ENCODE assay signal across 27 cellular contexts in the genomic region with DNA sequence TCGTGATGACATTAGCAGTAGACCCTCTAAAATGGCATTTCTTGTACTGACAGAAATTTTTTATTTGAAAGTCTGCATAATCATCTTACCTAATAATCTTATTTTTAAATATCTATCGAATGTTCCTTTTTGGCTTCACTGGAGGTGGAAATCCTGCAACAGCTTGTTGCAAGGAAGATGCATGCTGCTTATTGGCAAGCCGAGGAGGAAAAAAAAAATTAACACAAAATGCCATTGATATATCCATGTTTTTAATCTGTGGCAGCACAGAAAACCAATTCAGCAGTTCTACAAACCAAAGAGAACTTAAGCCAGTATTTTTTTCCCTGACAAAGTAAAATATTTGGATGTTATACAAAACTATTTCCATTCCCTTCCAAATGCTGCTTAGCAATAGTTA.
DNase-seq lines count a peak whose midpoint lies in the region; ATAC-seq, FAIRE-seq and TF ChIP-seq lines count a peak whose summit lies in the region.
"Had no signal": no experiment of that assay in that cellular context is flagged by ENCODE, and none has a peak within 500 bp of the region (broad histone marks: within the 10 kb centered on the region; RNA-seq: fewer than 3 reads in every experiment).

No MANE protein-coding gene starts in this region.

- H4K20me1 ChIP-seq in GM23338 (replicated peaks; ENCODE audit: insufficient read depth) (no peaks in the 10 kb centered on the region), astrocyte (ENCODE audit: insufficient read depth, low read length) (peaks cover 8% of the 10 kb centered on the region)

- FAIRE-seq in astrocyte (lab: Jason Lieb, UNC): no peak
- FAIRE-seq: A549, D721Med, GM12891, GM18507 had no signal

- H3K4me2 ChIP-seq in GM23338 (0 out of 2 replicates have a peak overlapping the region, but pooled peaks have one; percentile 45), astrocyte (ENCODE audit: low read length) (no peak overlapping the region)
- H3K4me2 ChIP-seq: A549 had no signal

- intact Hi-C loops in left cardiac atrium (cut with DNase I): no loop called here
- intact Hi-C loops in posterior cingulate gyrus (cut with DNase I): no loop called here

- no peaks in the 10 kb centered on the region for H3K9me3 ChIP-seq in astrocyte (ENCODE audit: insufficient read depth, low read depth, low read length)
- H3K9me3 ChIP-seq: A549, BE2C had no signal

- H3K4me1 ChIP-seq in GM23338 (ENCODE audit: insufficient read depth) (peaks cover 31% of the 10 kb centered on the region), astrocyte (ENCODE audit: insufficient read depth, low read length) (peaks cover 6% of the 10 kb centered on the region), foreskin keratinocyte (no peaks in the 10 kb centered on the region)

- H3K4me3 ChIP-seq in GM23338: no peak overlapping the region
- no peak overlapping the region for H3K4me3 ChIP-seq in astrocyte (ENCODE audit: insufficient read depth, low read depth, low read length)
- H3K4me3 ChIP-seq: A549; BLaER1 treated with 17β-estradiol and CSF1 and Interleukin-3, amounts not matched to agents 10 nM and 100 nM; GM23248 had no signal

- no peak overlapping the region for H2AFZ ChIP-seq in GM23338
- no peak overlapping the region for H2AFZ ChIP-seq in astrocyte (ENCODE audit: low read depth, low read length)
- H2AFZ ChIP-seq: GM23248 had no signal

- no peaks in the 10 kb centered on the region for H3F3A ChIP-seq in GM23338 (replicated peaks; ENCODE audit: low read depth)

- peaks cover 77% of the 10 kb centered on the region for H3K4me1 Mint-ChIP-seq in GM23338
- H3K4me1 Mint-ChIP-seq in astrocyte (ENCODE audit: low read depth, unreplicated experiment): peaks cover 32% of the 10 kb centered on the region
- H3K4me1 Mint-ChIP-seq in nephron: peaks cover 54% of the 10 kb centered on the region

- TF ChIP-seq CTCF in GM23338 (conservative IDR thresholded peaks at IDR 0.05; ENCODE audit: low read depth in 2 of 2) (no peak), astrocyte (IDR thresholded peaks at IDR 0.05; ENCODE audit: insufficient read depth, low read depth, low read length) (no peak), nephron (IDR thresholded peaks at IDR 0.05; ENCODE audit: unreplicated experiment in 3 of 3) (no peak), foreskin keratinocyte (conservative IDR thresholded peaks at IDR 0.05) (no peak)

- peak overlapping the region; percentile 63; the same call in 1 of the 2 replicates for H3K27ac Mint-ChIP-seq in GM23338
- peak overlapping the region; percentile 8 for H3K27ac Mint-ChIP-seq in astrocyte (ENCODE audit: unreplicated experiment)
- H3K27ac Mint-ChIP-seq in nephron: peak overlapping the region in 2 of 3 experiments; percentile 50 to 73
- H3K27ac Mint-ChIP-seq: CD4-positive, alpha-beta T cell had no signal

- H3K36me3 Mint-ChIP-seq in GM23338 (ENCODE audit: low read depth) (no peaks in the 10 kb centered on the region), astrocyte (ENCODE audit: low read depth, unreplicated experiment) (peaks cover 16% of the 10 kb centered on the region), nephron (ENCODE audit: low read depth) (peaks cover 42% of the 10 kb centered on the region)

- H3K27me3 Mint-ChIP-seq in GM23338 (ENCODE audit: insufficient read depth, low read depth, poor library complexity) (peaks cover 3% of the 10 kb centered on the region), astrocyte (ENCODE audit: low read depth, unreplicated experiment) (no peaks in the 10 kb centered on the region), nephron (ENCODE audit: low read depth) (no peaks in the 10 kb centered on the region)
- H3K27me3 Mint-ChIP-seq: CD4-positive, alpha-beta T cell; CD8-positive, alpha-beta memory T cell had no signal

- peaks cover 10% of the 10 kb centered on the region; the same call in 1 of the 2 replicates for H3K79me2 ChIP-seq in GM23338 (replicated peaks; ENCODE audit: insufficient read depth)
- peaks cover 8% of the 10 kb centered on the region for H3K79me2 ChIP-seq in astrocyte (ENCODE audit: insufficient read depth, low read length)

- H3K4me3 Mint-ChIP-seq in GM23338: no peak overlapping the region
- no peak overlapping the region for H3K4me3 Mint-ChIP-seq in astrocyte (ENCODE audit: unreplicated experiment)
- H3K4me3 Mint-ChIP-seq in nephron: no peak overlapping the region
- H3K4me3 Mint-ChIP-seq: CD14-positive monocyte; CD4-positive, alpha-beta T cell; CD8-positive, alpha-beta memory T cell; H9 had no signal

- no peaks in the 10 kb centered on the region for H3K9me2 ChIP-seq in GM23338 (ENCODE audit: insufficient read depth)

- ATAC-seq in GM23338 (no peak), left cardiac atrium (no peak), foreskin keratinocyte (no peak)
- ATAC-seq: A549, HCT116 had no signal

- H3K36me3 ChIP-seq in GM23338 (ENCODE audit: insufficient read depth): no peaks in the 10 kb centered on the region
- no peaks in the 10 kb centered on the region for H3K36me3 ChIP-seq in astrocyte (ENCODE audit: insufficient read depth, low read length)

- DNase-seq in GM23338 (ENCODE audit: low spot score) (no peak), astrocyte (ENCODE audit: low read depth) (no peak), cerebellum (ENCODE audit: low spot score) (peak; percentile 68), substantia nigra (lab: John Stamatoyannopoulos, UW) (no peak), left cardiac atrium (no peak), foreskin keratinocyte (no peak), posterior cingulate gyrus (no peak)
- DNase-seq: 8988T; ACHN; AML-193; BE2C; CD4-positive, alpha-beta T cell; CD8-positive, alpha-beta memory T cell; DMS 273 treated with DMSO at 0.1 percent for 48 hours; DMS79; EL; GF-D8; GM23248; H9 had no signal

- H3K27me3 ChIP-seq in GM23338 (ENCODE audit: insufficient read depth) (no peaks in the 10 kb centered on the region), astrocyte (ENCODE audit: insufficient read depth, low read length) (no peaks in the 10 kb centered on the region), foreskin keratinocyte (no peaks in the 10 kb centered on the region)
- H3K27me3 ChIP-seq: BE2C; BLaER1 treated with 17β-estradiol and CSF1 and Interleukin-3, amounts not matched to agents 10 nM and 100 nM had no signal

- H3K9ac ChIP-seq in astrocyte (ENCODE audit: low read length): no peak overlapping the region
- H3K9ac ChIP-seq: GM23248 had no signal

- no peak overlapping the region for H3K27ac ChIP-seq in GM23338 (ENCODE audit: low read depth)
- H3K27ac ChIP-seq in astrocyte (ENCODE audit: low read depth, low read length): no peak overlapping the region
- H3K27ac ChIP-seq in substantia nigra (ENCODE audit: low read depth, low read length, poor library complexity, severe bottlenecking): no peak overlapping the region
- H3K27ac ChIP-seq in foreskin keratinocyte: no peak overlapping the region
- H3K27ac ChIP-seq: A549, GM23248 had no signal

- H3K9me3 Mint-ChIP-seq in GM23338: no peaks in the 10 kb centered on the region
- no peaks in the 10 kb centered on the region for H3K9me3 Mint-ChIP-seq in astrocyte (ENCODE audit: unreplicated experiment)
- no peaks in the 10 kb centered on the region for H3K9me3 Mint-ChIP-seq in nephron
- H3K9me3 Mint-ChIP-seq: CD14-positive monocyte; CD4-positive, alpha-beta T cell; CD8-positive, alpha-beta memory T cell; H9 had no signal

TF ChIP-seq in GM23338, 12 proteins besides CTCF, POLR2A, EP300 and RAD21 (continues in another document):
- no peak for TF ChIP-seq EZH2phosphoT487 (IDR thresholded peaks at IDR 0.05; ENCODE audit: unreplicated experiment)
- no peak for TF ChIP-seq NANOG (IDR thresholded peaks at IDR 0.05; ENCODE audit: borderline replicate concordance)

Comparison
In these comparisons a context has a peak if more than half of its experiments do, and no peak if none do; other contexts are left out.
1. H3K27ac Mint-ChIP-seq: peak in every context shown above with its lines; median percentile 63 in GM23338; 62 in nephron; 8 in astrocyte.